Comparison of ENCODE assay signal across 14 cellular contexts in the genomic region with DNA sequence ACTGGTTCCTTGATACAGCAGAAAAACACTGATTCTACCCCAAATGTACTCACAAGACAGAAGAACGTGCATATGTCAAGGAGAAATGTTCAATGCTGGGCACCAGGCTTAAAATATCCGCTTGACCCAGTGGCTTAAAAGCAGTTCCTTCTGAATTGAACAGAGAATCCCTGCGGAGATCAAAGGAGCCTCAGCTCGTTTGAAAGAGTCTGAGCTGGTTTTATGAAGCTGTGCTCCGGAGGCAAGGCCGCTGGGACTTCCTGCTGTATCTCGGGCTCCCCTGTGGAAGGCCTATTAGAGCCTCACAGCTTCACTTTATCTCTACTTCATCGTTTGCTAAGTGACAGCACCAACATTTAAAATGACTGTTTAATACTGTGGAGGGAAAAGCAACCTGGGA. TPM values are rescaled to one million over a fixed set of nuclear protein-coding genes. Genes with fewer than 3 reads are reported as not detected.
DNase-seq lines count a peak whose midpoint lies in the region; ATAC-seq and TF ChIP-seq lines count a peak whose summit lies in the region.
"Had no signal": no experiment of that assay in that cellular context is flagged by ENCODE, and none has a peak within 500 bp of the region (broad histone marks: within the 10 kb centered on the region; RNA-seq: fewer than 3 reads in every experiment).

No MANE protein-coding gene starts in this region.

- CTCF ChIA-PET in Panc1 (lab: Charles Lee): no interaction called here

- peaks cover 6% of the 10 kb centered on the region for H4K20me1 ChIP-seq in osteoblast (ENCODE audit: insufficient read depth, low read length)

- H3K4me1 Mint-ChIP-seq in T-helper 1 cell treated with Interleukin-12 subunit alpha and Interleukin-12 subunit beta and Interleukin-4 antibody, amounts not matched to agents 30 μg/mL and 1 μg/mL, for 36 hours (ENCODE audit: low read depth): peaks cover 30% of the 10 kb centered on the region
- peaks cover 39% of the 10 kb centered on the region for H3K4me1 Mint-ChIP-seq in central memory CD8-positive, alpha-beta T cell

- peak overlapping the region; percentile 73 for H3K4me3 Mint-ChIP-seq in T-helper 1 cell treated with Interleukin-12 subunit alpha and Interleukin-12 subunit beta and Interleukin-4 antibody, amounts not matched to agents 30 μg/mL and 1 μg/mL, for 36 hours
- peak overlapping the region; percentile 70 for H3K4me3 Mint-ChIP-seq in central memory CD8-positive, alpha-beta T cell

- POLR2A ChIA-PET in Panc1 (lab: Charles Lee): interaction anchor here (0.5 to 0.6 kb wide), 2 partner anchors 13 to 67 kb away, joined by 3 to 4 read pairs; a partner anchor contains a TSS

- H3K36me3 ChIP-seq in Panc1 (ENCODE audit: control insufficient read depth, insufficient read depth, low read length): no peaks in the 10 kb centered on the region
- no peaks in the 10 kb centered on the region for H3K36me3 ChIP-seq in osteoblast (ENCODE audit: insufficient read depth, low read length)
- peaks cover 3% of the 10 kb centered on the region; the same call in 1 of the 2 replicates for H3K36me3 ChIP-seq in BE2C
- H3K36me3 ChIP-seq: gastrocnemius medialis, suprapubic skin had no signal

- H3K27me3 ChIP-seq in Panc1 (ENCODE audit: control insufficient read depth, insufficient read depth, low read length) (no peaks in the 10 kb centered on the region), osteoblast (ENCODE audit: insufficient read depth, low read length) (peaks cover 24% of the 10 kb centered on the region), BE2C (no peaks in the 10 kb centered on the region)
- H3K27me3 ChIP-seq: suprapubic skin had no signal

- ATAC-seq in Panc1 (no peak), HG03135 (IDR thresholded peaks at IDR 0.05; ENCODE audit: unreplicated experiment) (no peak)
- ATAC-seq in central memory CD8-positive, alpha-beta T cell (replicated peaks; ENCODE audit: extremely low read depth, poor library complexity, severe bottlenecking): no peak
- ATAC-seq: gastrocnemius medialis had no signal

- H3K27ac ChIP-seq in Panc1 (ENCODE audit: low read length): peak overlapping the region; percentile 48; the same call in 1 of the 2 replicates
- no peak overlapping the region for H3K27ac ChIP-seq in osteoblast (ENCODE audit: low read depth, low read length)
- H3K27ac ChIP-seq: 22Rv1, gastrocnemius medialis, suprapubic skin had no signal

- no peak overlapping the region for H2AFZ ChIP-seq in osteoblast (ENCODE audit: low read length)

- peaks cover 18% of the 10 kb centered on the region for H3K79me2 ChIP-seq in osteoblast (ENCODE audit: insufficient read depth, low read length)

- in situ Hi-C loops in Panc1 (cut with HindIII; ENCODE audit: low pct_unique_long_range_greater_than_20kb, low sequenced_read_pairs): no loop called here

- intact Hi-C loops in Panc1 (cut with micrococcal nuclease; ENCODE audit: unreplicated experiment): no loop called here

- TF ChIP-seq CTCF in Panc1 (IDR thresholded peaks at IDR 0.05) (no peak), osteoblast (IDR thresholded peaks at IDR 0.05; ENCODE audit: extremely low read depth, low read depth, low read length) (no peak), BE2C (IDR thresholded peaks at IDR 0.05; ENCODE audit: low read depth, low read length) (no peak)

- no peak overlapping the region for H3K4me2 ChIP-seq in osteoblast (ENCODE audit: insufficient read depth, low read length)

- H3K27ac Mint-ChIP-seq in T-helper 1 cell treated with Interleukin-12 subunit alpha and Interleukin-12 subunit beta and Interleukin-4 antibody, amounts not matched to agents 30 μg/mL and 1 μg/mL, for 36 hours: no peak overlapping the region
- no peak overlapping the region for H3K27ac Mint-ChIP-seq in central memory CD8-positive, alpha-beta T cell (ENCODE audit: low read depth)

- H3K9me3 Mint-ChIP-seq in T-helper 1 cell treated with Interleukin-12 subunit alpha and Interleukin-12 subunit beta and Interleukin-4 antibody, amounts not matched to agents 30 μg/mL and 1 μg/mL, for 36 hours: peaks cover 8% of the 10 kb centered on the region
- H3K9me3 Mint-ChIP-seq in central memory CD8-positive, alpha-beta T cell: no peaks in the 10 kb centered on the region

- H3K9me3 ChIP-seq in Panc1 (ENCODE audit: control insufficient read depth, insufficient read depth, low read depth, low read length) (peaks cover 3% of the 10 kb centered on the region; the same call in 1 of the 2 replicates), osteoblast (ENCODE audit: low read depth, low read length) (peaks cover 10% of the 10 kb centered on the region), BE2C (no peaks in the 10 kb centered on the region)
- H3K9me3 ChIP-seq: gastrocnemius medialis, suprapubic skin had no signal

- H3K27me3 Mint-ChIP-seq in T-helper 1 cell treated with Interleukin-12 subunit alpha and Interleukin-12 subunit beta and Interleukin-4 antibody, amounts not matched to agents 30 μg/mL and 1 μg/mL, for 36 hours (ENCODE audit: low read depth): peaks cover 6% of the 10 kb centered on the region
- no peaks in the 10 kb centered on the region for H3K27me3 Mint-ChIP-seq in central memory CD8-positive, alpha-beta T cell

- H3K4me1 ChIP-seq in Panc1 (ENCODE audit: control insufficient read depth, insufficient read depth, low read length): peaks cover 37% of the 10 kb centered on the region
- peaks cover 15% of the 10 kb centered on the region for H3K4me1 ChIP-seq in osteoblast (ENCODE audit: insufficient read depth, low read length)
- no peaks in the 10 kb centered on the region for H3K4me1 ChIP-seq in BE2C

- no TSS peak for BruUV-seq in Panc1 (replicated peaks; lab: Mats Ljungman, UMichigan)

- H3K4me3 ChIP-seq in Panc1 (ENCODE audit: low read depth in 2 of 2, low read length in 2 of 2) (no peak overlapping the region), osteoblast (ENCODE audit: insufficient read depth, low read length) (no peak overlapping the region), BE2C (ENCODE audit: low read depth, low read length) (no peak overlapping the region)
- H3K4me3 ChIP-seq: suprapubic skin had no signal

- DNase-seq in T-helper 1 cell (no peak), Panc1 (ENCODE audit: low read depth, low spot score) (no peak), osteoblast (ENCODE audit: insufficient read length, low spot score, missing footprints) (peak; percentile 34), BE2C (no peak), cerebellum (ENCODE audit: low spot score) (no peak)
- no peak for DNase-seq in central memory CD8-positive, alpha-beta T cell (ENCODE audit: low spot score in 2 of 2)
- DNase-seq: activated CD8-positive, alpha-beta memory T cell treated with anti-CD3 and anti-CD28 coated beads for 24 hours; anterior cingulate cortex; effector CD4-positive, alpha-beta T cell; gastrocnemius medialis had no signal

- peaks cover 17% of the 10 kb centered on the region for H3K36me3 Mint-ChIP-seq in T-helper 1 cell treated with Interleukin-12 subunit alpha and Interleukin-12 subunit beta and Interleukin-4 antibody, amounts not matched to agents 30 μg/mL and 1 μg/mL, for 36 hours (ENCODE audit: low read depth)
- peaks cover 4% of the 10 kb centered on the region for H3K36me3 Mint-ChIP-seq in central memory CD8-positive, alpha-beta T cell (ENCODE audit: insufficient read depth)

RNA-seq across cellular contexts. Expression of a gene that starts 2.2 kb away (rescaled TPM):
- total RNA-seq in Panc1 (2021; ENCODE audit: unreplicated experiment) (24.3 TPM), osteoblast (25.3 and 35.8 TPM in 2 replicates), cerebellum (11.4 TPM)
- 47.8 TPM for polyA plus RNA-seq in Panc1 (2012; ENCODE audit: insufficient read length)
- polyA plus RNA-seq in BE2C (2012; ENCODE audit: insufficient read depth, insufficient read length, low read depth): 4.3 TPM

RNA-seq across cellular contexts. Expression of a gene that starts 12.9 kb away (rescaled TPM):
- 1.8 TPM for total RNA-seq in Panc1 (2021; ENCODE audit: unreplicated experiment)
- polyA plus RNA-seq in Panc1 (2012; ENCODE audit: insufficient read length): 4.5 TPM
- total RNA-seq in osteoblast: under 0.01 TPM in 1 of 2 replicates, not detected in the other
- polyA plus RNA-seq in BE2C (2012; ENCODE audit: insufficient read depth, insufficient read length, low read depth): not detected
- 18.6 TPM for total RNA-seq in cerebellum
